ENCODE assay signal across 1 cellular context in the genomic region with DNA sequence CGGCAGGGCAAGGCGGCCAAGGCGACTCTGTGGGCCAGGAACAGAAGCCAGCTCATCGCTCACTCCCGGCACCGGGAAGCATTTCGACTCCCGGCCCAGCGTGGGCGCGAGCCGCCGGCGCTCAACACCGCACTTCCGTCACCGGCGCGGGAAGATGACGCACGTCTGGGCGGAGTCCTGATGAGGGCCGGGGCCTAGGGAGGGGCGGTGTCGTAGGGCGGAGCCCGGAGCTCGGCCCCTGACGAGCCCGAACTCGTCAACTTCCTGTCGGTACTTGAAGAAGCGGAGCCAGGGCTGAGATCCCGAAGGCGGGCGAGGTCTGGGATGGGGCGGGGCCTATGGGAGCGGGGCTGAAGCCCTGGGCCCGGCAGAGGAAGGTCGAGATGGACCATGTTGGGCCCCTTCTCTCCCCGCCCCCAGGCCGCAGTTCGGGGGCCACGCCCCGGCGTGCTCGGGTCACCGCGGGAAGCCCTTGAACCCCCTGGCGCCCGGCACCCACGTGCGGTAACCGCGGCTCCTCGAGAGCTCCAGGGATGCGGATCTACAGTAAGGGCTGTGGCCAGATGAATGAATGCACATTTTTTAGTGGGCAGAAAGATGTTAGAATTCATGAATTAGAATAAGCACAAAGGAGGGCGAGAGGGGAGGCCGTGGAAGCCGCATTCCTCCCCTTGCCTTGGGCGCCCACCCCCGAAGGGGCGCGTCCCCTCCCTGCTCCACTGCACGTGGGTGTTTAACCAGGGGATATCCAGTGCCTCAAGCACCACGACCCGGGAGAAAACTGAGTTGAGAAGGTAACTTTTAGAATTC.
TF ChIP-seq lines count a peak whose summit lies in the region.

A gene with protein sequence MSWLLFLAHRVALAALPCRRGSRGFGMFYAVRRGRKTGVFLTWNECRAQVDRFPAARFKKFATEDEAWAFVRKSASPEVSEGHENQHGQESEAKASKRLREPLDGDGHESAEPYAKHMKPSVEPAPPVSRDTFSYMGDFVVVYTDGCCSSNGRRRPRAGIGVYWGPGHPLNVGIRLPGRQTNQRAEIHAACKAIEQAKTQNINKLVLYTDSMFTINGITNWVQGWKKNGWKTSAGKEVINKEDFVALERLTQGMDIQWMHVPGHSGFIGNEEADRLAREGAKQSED (minus strand): TSS at position 129 of the 810 bp plus-strand sequence. CDS start 73 bp downstream, at position 56.

TF ChIP-seq in K562, 482 proteins besides CTCF, POLR2A, EP300 and RAD21 (continued from another document and continues in another):
- TF ChIP-seq ZNF589 (CRISPR knock-in tag; IDR thresholded peaks at IDR 0.05; ENCODE audit: low read depth), result peak; percentile 47; the same call in 1 of the 2 replicates
- no peak for TF ChIP-seq ZNF584 (CRISPR knock-in tag; IDR thresholded peaks at IDR 0.05; ENCODE audit: low read depth)
- 0 out of 3 replicates have a peak, but pooled peaks of 1 of the 2 experiments have one; percentile 39 for TF ChIP-seq CBX3 (IDR thresholded peaks at IDR 0.05; ENCODE audit: borderline replicate concordance in 1 of 2, low read length in 2 of 2)
- no peak for TF ChIP-seq NFE2L1 (tag; IDR thresholded peaks at IDR 0.05; ENCODE audit: borderline replicate concordance, low read depth)
- TF ChIP-seq MIER1 (IDR thresholded peaks at IDR 0.05; ENCODE audit: low read depth), result peak; percentile 59; the same call in 1 of the 2 replicates
- TF ChIP-seq ZNF785 (CRISPR knock-in tag; IDR thresholded peaks at IDR 0.05), result no peak
- TF ChIP-seq CTBP1 (IDR thresholded peaks at IDR 0.05; ENCODE audit: borderline replicate concordance), result peak; percentile 64
- TF ChIP-seq, protein P1, sequence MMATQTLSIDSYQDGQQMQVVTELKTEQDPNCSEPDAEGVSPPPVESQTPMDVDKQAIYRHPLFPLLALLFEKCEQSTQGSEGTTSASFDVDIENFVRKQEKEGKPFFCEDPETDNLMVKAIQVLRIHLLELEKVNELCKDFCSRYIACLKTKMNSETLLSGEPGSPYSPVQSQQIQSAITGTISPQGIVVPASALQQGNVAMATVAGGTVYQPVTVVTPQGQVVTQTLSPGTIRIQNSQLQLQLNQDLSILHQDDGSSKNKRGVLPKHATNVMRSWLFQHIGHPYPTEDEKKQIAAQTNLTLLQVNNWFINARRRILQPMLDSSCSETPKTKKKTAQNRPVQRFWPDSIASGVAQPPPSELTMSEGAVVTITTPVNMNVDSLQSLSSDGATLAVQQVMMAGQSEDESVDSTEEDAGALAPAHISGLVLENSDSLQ (IDR thresholded peaks at IDR 0.05), result peak; percentile 79
- TF ChIP-seq, protein P2, sequence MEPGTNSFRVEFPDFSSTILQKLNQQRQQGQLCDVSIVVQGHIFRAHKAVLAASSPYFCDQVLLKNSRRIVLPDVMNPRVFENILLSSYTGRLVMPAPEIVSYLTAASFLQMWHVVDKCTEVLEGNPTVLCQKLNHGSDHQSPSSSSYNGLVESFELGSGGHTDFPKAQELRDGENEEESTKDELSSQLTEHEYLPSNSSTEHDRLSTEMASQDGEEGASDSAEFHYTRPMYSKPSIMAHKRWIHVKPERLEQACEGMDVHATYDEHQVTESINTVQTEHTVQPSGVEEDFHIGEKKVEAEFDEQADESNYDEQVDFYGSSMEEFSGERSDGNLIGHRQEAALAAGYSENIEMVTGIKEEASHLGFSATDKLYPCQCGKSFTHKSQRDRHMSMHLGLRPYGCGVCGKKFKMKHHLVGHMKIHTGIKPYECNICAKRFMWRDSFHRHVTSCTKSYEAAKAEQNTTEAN (CRISPR knock-in tag; IDR thresholded peaks at IDR 0.05), result 0 out of 2 replicates have a peak, but pooled peaks have one; percentile 40
- no peak for TF ChIP-seq SMARCA4 (IDR thresholded peaks at IDR 0.05)
- no peak for TF ChIP-seq TCF7L2 (IDR thresholded peaks at IDR 0.05; ENCODE audit: low read depth, low read length)
- TF ChIP-seq, protein P3, sequence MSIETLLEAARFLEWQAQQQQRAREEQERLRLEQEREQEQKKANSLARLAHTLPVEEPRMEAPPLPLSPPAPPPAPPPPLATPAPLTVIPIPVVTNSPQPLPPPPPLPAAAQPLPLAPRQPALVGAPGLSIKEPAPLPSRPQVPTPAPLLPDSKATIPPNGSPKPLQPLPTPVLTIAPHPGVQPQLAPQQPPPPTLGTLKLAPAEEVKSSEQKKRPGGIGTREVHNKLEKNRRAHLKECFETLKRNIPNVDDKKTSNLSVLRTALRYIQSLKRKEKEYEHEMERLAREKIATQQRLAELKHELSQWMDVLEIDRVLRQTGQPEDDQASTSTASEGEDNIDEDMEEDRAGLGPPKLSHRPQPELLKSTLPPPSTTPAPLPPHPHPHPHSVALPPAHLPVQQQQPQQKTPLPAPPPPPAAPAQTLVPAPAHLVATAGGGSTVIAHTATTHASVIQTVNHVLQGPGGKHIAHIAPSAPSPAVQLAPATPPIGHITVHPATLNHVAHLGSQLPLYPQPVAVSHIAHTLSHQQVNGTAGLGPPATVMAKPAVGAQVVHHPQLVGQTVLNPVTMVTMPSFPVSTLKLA (conservative IDR thresholded peaks at IDR 0.05), result peak; percentile 93 to 95
- TF ChIP-seq RCOR1 (IDR thresholded peaks at IDR 0.05; ENCODE audit: borderline replicate concordance in 1 of 2, low read depth in 2 of 2, low read length in 2 of 2), result peak in 1 of 2 experiments; percentile 60; a peak in 2 of 4 replicates
- TF ChIP-seq, protein P4, sequence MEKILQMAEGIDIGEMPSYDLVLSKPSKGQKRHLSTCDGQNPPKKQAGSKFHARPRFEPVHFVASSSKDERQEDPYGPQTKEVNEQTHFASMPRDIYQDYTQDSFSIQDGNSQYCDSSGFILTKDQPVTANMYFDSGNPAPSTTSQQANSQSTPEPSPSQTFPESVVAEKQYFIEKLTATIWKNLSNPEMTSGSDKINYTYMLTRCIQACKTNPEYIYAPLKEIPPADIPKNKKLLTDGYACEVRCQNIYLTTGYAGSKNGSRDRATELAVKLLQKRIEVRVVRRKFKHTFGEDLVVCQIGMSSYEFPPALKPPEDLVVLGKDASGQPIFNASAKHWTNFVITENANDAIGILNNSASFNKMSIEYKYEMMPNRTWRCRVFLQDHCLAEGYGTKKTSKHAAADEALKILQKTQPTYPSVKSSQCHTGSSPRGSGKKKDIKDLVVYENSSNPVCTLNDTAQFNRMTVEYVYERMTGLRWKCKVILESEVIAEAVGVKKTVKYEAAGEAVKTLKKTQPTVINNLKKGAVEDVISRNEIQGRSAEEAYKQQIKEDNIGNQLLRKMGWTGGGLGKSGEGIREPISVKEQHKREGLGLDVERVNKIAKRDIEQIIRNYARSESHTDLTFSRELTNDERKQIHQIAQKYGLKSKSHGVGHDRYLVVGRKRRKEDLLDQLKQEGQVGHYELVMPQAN (IDR thresholded peaks at IDR 0.05; ENCODE audit: borderline replicate concordance), result peak; percentile 97
- TF ChIP-seq MEF2D (tag; conservative IDR thresholded peaks at IDR 0.05; ENCODE audit: low read depth), result no peak
- TF ChIP-seq TAF7 (tag; IDR thresholded peaks at IDR 0.05), result no peak
- TF ChIP-seq TRIM28 (IDR thresholded peaks at IDR 0.05), result no peak
- TF ChIP-seq ZFP36 (IDR thresholded peaks at IDR 0.05; ENCODE audit: low read depth, low read length, partially characterized antibody), result no peak
- TF ChIP-seq HNRNPH1 (optimal IDR thresholded peaks at IDR 0.05; ENCODE audit: low read depth, low read length), result no peak
- TF ChIP-seq, protein P5, sequence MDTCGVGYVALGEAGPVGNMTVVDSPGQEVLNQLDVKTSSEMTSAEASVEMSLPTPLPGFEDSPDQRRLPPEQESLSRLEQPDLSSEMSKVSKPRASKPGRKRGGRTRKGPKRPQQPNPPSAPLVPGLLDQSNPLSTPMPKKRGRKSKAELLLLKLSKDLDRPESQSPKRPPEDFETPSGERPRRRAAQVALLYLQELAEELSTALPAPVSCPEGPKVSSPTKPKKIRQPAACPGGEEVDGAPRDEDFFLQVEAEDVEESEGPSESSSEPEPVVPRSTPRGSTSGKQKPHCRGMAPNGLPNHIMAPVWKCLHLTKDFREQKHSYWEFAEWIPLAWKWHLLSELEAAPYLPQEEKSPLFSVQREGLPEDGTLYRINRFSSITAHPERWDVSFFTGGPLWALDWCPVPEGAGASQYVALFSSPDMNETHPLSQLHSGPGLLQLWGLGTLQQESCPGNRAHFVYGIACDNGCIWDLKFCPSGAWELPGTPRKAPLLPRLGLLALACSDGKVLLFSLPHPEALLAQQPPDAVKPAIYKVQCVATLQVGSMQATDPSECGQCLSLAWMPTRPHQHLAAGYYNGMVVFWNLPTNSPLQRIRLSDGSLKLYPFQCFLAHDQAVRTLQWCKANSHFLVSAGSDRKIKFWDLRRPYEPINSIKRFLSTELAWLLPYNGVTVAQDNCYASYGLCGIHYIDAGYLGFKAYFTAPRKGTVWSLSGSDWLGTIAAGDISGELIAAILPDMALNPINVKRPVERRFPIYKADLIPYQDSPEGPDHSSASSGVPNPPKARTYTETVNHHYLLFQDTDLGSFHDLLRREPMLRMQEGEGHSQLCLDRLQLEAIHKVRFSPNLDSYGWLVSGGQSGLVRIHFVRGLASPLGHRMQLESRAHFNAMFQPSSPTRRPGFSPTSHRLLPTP (IDR thresholded peaks at IDR 0.05; ENCODE audit: borderline replicate concordance, extremely low read depth, insufficient read length), result no peak
- TF ChIP-seq, protein P6, sequence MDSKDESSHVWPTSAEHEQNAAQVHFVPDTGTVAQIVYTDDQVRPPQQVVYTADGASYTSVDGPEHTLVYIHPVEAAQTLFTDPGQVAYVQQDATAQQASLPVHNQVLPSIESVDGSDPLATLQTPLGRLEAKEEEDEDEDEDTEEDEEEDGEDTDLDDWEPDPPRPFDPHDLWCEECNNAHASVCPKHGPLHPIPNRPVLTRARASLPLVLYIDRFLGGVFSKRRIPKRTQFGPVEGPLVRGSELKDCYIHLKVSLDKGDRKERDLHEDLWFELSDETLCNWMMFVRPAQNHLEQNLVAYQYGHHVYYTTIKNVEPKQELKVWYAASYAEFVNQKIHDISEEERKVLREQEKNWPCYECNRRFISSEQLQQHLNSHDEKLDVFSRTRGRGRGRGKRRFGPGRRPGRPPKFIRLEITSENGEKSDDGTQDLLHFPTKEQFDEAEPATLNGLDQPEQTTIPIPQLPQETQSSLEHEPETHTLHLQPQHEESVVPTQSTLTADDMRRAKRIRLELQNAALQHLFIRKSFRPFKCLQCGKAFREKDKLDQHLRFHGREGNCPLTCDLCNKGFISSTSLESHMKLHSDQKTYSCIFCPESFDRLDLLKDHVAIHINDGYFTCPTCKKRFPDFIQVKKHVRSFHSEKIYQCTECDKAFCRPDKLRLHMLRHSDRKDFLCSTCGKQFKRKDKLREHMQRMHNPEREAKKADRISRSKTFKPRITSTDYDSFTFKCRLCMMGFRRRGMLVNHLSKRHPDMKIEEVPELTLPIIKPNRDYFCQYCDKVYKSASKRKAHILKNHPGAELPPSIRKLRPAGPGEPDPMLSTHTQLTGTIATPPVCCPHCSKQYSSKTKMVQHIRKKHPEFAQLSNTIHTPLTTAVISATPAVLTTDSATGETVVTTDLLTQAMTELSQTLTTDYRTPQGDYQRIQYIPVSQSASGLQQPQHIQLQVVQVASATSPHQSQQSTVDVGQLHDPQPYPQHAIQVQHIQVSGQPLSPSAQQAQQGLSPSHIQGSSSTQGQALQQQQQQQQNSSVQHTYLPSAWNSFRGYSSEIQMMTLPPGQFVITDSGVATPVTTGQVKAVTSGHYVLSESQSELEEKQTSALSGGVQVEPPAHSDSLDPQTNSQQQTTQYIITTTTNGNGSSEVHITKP (IDR thresholded peaks at IDR 0.05; ENCODE audit: partially characterized antibody), result no peak
- TF ChIP-seq ZZZ3 (IDR thresholded peaks at IDR 0.05), result no peak
- no peak for TF ChIP-seq PPARD (CRISPR knock-in tag; IDR thresholded peaks at IDR 0.05)
- TF ChIP-seq EZH2 (IDR thresholded peaks at IDR 0.05; ENCODE audit: borderline replicate concordance, low read depth, low read length), result no peak
- no peak for TF ChIP-seq NR4A1 (CRISPR knock-in tag; IDR thresholded peaks at IDR 0.05)
- no peak for TF ChIP-seq NR4A1 (tag; IDR thresholded peaks at IDR 0.05)
- TF ChIP-seq SMARCA5 (IDR thresholded peaks at IDR 0.05), result no peak
- no peak for TF ChIP-seq ZNF586 (CRISPR knock-in tag; conservative IDR thresholded peaks at IDR 0.05)
- TF ChIP-seq, protein P7, sequence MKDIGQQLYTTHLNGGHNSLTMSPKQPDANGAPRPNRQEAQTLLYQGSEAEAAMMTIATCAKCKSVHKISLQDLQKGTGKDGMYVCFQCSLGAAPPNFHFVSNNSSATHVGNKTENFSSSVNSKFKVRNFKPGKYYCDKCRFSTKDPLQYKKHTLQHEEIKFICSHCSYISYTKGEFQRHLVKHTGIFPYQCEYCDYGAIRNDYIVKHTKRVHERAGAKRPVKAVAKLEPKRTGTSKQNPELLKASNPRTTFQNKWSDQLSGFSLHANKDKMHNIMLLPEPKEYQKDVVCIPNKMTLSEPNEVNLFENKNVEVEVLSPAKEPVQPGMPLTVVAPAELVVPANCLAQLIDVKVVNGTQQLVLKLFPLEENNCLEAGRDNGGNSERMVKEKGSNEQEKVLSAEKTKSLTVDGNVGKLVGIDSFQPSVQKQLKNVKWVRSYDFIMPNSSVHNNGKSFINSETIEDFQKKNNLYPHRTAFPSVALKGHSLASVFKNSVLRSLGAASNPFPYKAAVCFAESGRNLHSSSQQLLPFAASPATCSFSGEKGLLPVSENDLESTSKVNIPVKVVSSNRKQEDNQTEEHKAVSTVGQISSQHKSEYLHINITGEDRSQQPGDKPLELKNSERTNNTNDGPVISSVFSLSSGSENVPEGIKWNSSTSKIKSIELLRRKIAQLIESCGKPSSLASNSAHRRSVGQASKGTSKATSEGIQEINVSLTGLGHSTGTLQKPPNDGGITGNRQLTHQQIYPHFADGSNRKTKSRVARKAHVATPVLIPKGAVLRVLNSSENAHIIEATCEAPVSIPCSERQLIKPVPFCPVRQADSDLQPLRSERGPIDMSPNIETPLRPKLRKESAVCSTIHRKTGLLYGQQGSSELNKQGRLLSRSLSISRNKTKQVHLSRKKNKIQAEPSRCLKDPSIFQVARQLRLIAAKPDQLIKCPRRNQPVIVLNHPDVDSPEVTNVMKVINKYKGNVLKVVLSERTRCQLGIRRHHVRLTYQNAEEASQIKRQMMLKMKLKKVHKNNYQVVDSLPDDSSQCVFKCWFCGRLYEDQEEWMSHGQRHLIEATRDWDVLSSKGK (CRISPR knock-in tag; IDR thresholded peaks at IDR 0.05), result no peak
- TF ChIP-seq ZNF699 (CRISPR knock-in tag; IDR thresholded peaks at IDR 0.05; ENCODE audit: insufficient replicate concordance), result no peak
- TF ChIP-seq, protein P8, sequence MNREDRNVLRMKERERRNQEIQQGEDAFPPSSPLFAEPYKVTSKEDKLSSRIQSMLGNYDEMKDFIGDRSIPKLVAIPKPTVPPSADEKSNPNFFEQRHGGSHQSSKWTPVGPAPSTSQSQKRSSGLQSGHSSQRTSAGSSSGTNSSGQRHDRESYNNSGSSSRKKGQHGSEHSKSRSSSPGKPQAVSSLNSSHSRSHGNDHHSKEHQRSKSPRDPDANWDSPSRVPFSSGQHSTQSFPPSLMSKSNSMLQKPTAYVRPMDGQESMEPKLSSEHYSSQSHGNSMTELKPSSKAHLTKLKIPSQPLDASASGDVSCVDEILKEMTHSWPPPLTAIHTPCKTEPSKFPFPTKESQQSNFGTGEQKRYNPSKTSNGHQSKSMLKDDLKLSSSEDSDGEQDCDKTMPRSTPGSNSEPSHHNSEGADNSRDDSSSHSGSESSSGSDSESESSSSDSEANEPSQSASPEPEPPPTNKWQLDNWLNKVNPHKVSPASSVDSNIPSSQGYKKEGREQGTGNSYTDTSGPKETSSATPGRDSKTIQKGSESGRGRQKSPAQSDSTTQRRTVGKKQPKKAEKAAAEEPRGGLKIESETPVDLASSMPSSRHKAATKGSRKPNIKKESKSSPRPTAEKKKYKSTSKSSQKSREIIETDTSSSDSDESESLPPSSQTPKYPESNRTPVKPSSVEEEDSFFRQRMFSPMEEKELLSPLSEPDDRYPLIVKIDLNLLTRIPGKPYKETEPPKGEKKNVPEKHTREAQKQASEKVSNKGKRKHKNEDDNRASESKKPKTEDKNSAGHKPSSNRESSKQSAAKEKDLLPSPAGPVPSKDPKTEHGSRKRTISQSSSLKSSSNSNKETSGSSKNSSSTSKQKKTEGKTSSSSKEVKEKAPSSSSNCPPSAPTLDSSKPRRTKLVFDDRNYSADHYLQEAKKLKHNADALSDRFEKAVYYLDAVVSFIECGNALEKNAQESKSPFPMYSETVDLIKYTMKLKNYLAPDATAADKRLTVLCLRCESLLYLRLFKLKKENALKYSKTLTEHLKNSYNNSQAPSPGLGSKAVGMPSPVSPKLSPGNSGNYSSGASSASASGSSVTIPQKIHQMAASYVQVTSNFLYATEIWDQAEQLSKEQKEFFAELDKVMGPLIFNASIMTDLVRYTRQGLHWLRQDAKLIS (CRISPR knock-in tag; IDR thresholded peaks at IDR 0.05), result no peak
